ENCODE assay signal across 1 cellular context in genomic region chr1:244011251-244011650, GRCh38.
TF ChIP-seq lines count a peak whose summit lies in the region.

No MANE protein-coding gene starts in this region.

TF ChIP-seq in H1, 55 proteins besides CTCF, POLR2A, EP300 and RAD21 (continued from another document):
- no peak for TF ChIP-seq ATF2 (IDR thresholded peaks at IDR 0.05; ENCODE audit: low read length)
- no peak for TF ChIP-seq EZH2 (IDR thresholded peaks at IDR 0.05; ENCODE audit: low read depth, low read length, severe bottlenecking)
- TF ChIP-seq SIX5 (IDR thresholded peaks at IDR 0.05; ENCODE audit: low read depth, low read length) = no peak
- no peak for TF ChIP-seq SIRT6 (IDR thresholded peaks at IDR 0.05; ENCODE audit: low read length)
- no peak for TF ChIP-seq TAF7 (optimal IDR thresholded peaks at IDR 0.05; ENCODE audit: borderline replicate concordance, low read depth, low read length)
- no peak for TF ChIP-seq HDAC2 (IDR thresholded peaks at IDR 0.05; ENCODE audit: borderline replicate concordance in 1 of 2, low read depth in 2 of 2, low read length in 2 of 2)
- no peak for TF ChIP-seq POLR2AphosphoS5 (IDR thresholded peaks at IDR 0.05; ENCODE audit: low read depth, low read length)
- TF ChIP-seq SP1 (IDR thresholded peaks at IDR 0.05; ENCODE audit: low read depth, low read length) = no peak
- no peak for TF ChIP-seq KDM4A (IDR thresholded peaks at IDR 0.05; ENCODE audit: low read depth, low read length, severe bottlenecking)
- TF ChIP-seq TCF12 (IDR thresholded peaks at IDR 0.05; ENCODE audit: low read depth, low read length) = no peak
- TF ChIP-seq GTF2F1 (IDR thresholded peaks at IDR 0.05; ENCODE audit: borderline replicate concordance, low read depth, low read length) = no peak
- TF ChIP-seq GABPA (IDR thresholded peaks at IDR 0.05; ENCODE audit: borderline replicate concordance, insufficient read depth, low read length) = no peak
